In the genomic region with DNA sequence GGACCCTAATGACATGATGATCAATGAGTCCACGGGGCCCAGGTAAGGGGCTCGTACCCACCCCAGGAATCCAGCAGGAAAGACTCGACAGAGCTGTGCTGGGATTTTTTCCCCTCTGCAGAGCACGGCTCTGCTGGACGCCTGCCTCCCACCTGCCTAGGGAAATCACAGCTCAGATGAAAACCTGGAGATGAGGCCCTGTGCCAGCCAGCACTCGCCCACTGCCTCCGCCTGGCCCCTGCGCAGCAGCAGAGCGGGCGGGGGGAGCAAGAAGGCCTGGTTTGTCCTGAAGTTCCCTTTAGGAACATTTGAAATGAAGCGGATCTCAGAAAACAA, we compare ENCODE assay signal across 1 cellular context.
TF ChIP-seq lines count a peak whose summit lies in the region.

No MANE protein-coding gene starts in this region.

TF ChIP-seq in WTC11, 78 proteins besides CTCF, POLR2A, EP300 and RAD21 (continued from another document):
- TF ChIP-seq USF1 (CRISPR knock-in tag; IDR thresholded peaks at IDR 0.05) (no peak), ZBTB21 (CRISPR knock-in tag; IDR thresholded peaks at IDR 0.05; ENCODE audit: borderline replicate concordance) (no peak), FOXJ3 (CRISPR knock-in tag; IDR thresholded peaks at IDR 0.05; ENCODE audit: borderline replicate concordance) (no peak), FOXK1 (CRISPR knock-in tag; IDR thresholded peaks at IDR 0.05) (no peak), NR1H2 (CRISPR knock-in tag; IDR thresholded peaks at IDR 0.05) (no peak)
TF ChIP-seq in WTC11: peak in this region for 0.
